35 cellular contexts compared by ENCODE assay signal in the genomic region with DNA sequence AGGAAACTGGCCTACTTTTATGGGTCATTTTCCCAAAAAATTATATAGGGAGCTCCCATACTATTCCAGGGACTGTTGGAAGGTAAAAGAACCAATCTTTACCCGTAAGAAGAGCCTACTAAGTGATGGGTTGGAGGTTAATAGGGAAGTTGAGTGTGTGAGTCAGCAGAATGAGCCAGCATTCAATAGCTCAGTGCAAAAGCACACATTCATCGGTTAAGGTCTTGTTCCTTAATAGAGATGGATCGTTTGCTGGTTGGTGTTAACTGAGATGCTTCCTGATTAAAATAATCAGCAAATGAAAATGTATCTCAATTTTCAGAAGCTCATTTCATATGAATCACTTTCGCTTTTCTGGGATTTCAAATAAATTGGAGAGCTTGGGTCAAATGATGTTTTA.
DNase-seq lines count a peak whose midpoint lies in the region; ATAC-seq, FAIRE-seq and TF ChIP-seq lines count a peak whose summit lies in the region.
"Had no signal": no experiment of that assay in that cellular context is flagged by ENCODE, and none has a peak within 500 bp of the region (broad histone marks: within the 10 kb centered on the region; RNA-seq: fewer than 3 reads in every experiment).

No MANE protein-coding gene starts in this region.

- peaks cover 0 to 4% of the 10 kb centered on the region in 2 donors for H3K4me1 ChIP-seq in naive thymus-derived CD4-positive, alpha-beta T cell (ENCODE audit: control insufficient read depth in 2 of 2, insufficient read depth in 2 of 2, low read length in 2 of 2)
- H3K4me1 ChIP-seq: ascending aorta, pancreas, thyroid gland had no signal

- H3K9me3 ChIP-seq in naive thymus-derived CD4-positive, alpha-beta T cell (ENCODE audit: control insufficient read depth in 2 of 3, low read length in 3 of 3): no peaks in the 10 kb centered on the region
- H3K9me3 ChIP-seq: ascending aorta, MG63, pancreas, thyroid gland had no signal

- intact Hi-C loops in naive thymus-derived CD4-positive, alpha-beta T cell (cut with micrococcal nuclease): no loop called here

- TF ChIP-seq CTCF in D721Med (IDR thresholded peaks at IDR 0.05; ENCODE audit: insufficient read depth, missing control alignments): no peak

- H3K4me1 Mint-ChIP-seq in naive thymus-derived CD4-positive, alpha-beta T cell: peaks cover 23 to 65% (median 44%) of the 10 kb centered on the region in 7 donors
- H3K4me1 Mint-ChIP-seq: B cell, neural crest cell had no signal

- peaks cover 0 to 21% (median 3%) of the 10 kb centered on the region in 5 donors for H3K36me3 Mint-ChIP-seq in naive thymus-derived CD4-positive, alpha-beta T cell

- ATAC-seq in naive thymus-derived CD4-positive, alpha-beta T cell: peak; percentile 79
- ATAC-seq: left cardiac atrium, pancreas, T-helper 17 cell had no signal

- H3K27me3 ChIP-seq in naive thymus-derived CD4-positive, alpha-beta T cell (ENCODE audit: control insufficient read depth in 2 of 2, insufficient read depth in 2 of 2, low read length in 2 of 2): no peaks in the 10 kb centered on the region
- H3K27me3 ChIP-seq: ascending aorta, MG63, pancreas, thyroid gland had no signal

- no peaks in the 10 kb centered on the region for H3K27me3 Mint-ChIP-seq in naive thymus-derived CD4-positive, alpha-beta T cell
- H3K27me3 Mint-ChIP-seq: activated naive CD8-positive, alpha-beta T cell treated with anti-CD3 and anti-CD28 coated beads, Interleukin-2, amount 10 ng/mL, durations not matched to agents 7 days and 5 days; B cell; T-helper 17 cell had no signal

- no peaks in the 10 kb centered on the region for H3K9me3 Mint-ChIP-seq in naive thymus-derived CD4-positive, alpha-beta T cell
- H3K9me3 Mint-ChIP-seq: activated naive CD8-positive, alpha-beta T cell treated with anti-CD3 and anti-CD28 coated beads, Interleukin-2, amount 10 ng/mL, durations not matched to agents 7 days and 5 days; neural crest cell had no signal

- no peak overlapping the region for H3K27ac ChIP-seq in naive thymus-derived CD4-positive, alpha-beta T cell (ENCODE audit: low read depth, low read length)
- H3K27ac ChIP-seq: ascending aorta, pancreas, SK-N-MC, thyroid gland, VCaP had no signal

- no peak overlapping the region for H3K4me3 ChIP-seq in naive thymus-derived CD4-positive, alpha-beta T cell (ENCODE audit: low read length)
- H3K4me3 ChIP-seq: ascending aorta, MG63, pancreas, SK-N-MC, thyroid gland had no signal

- CTCF ChIA-PET in naive thymus-derived CD4-positive, alpha-beta T cell (lab: Charles Lee): interaction anchor here (1.5 kb wide), 1 partner anchor 214 kb away, joined by 3 read pairs; no protein-coding TSS in a partner anchor

- H3K4me3 Mint-ChIP-seq in naive thymus-derived CD4-positive, alpha-beta T cell: no peak overlapping the region
- H3K4me3 Mint-ChIP-seq: activated naive CD8-positive, alpha-beta T cell treated with anti-CD3 and anti-CD28 coated beads, Interleukin-2, amount 10 ng/mL, durations not matched to agents 7 days and 5 days; B cell; neural crest cell; T-helper 17 cell had no signal

- POLR2A ChIA-PET in naive thymus-derived CD4-positive, alpha-beta T cell (lab: Charles Lee): interaction anchor here (1.0 kb wide), 1 partner anchor 121 kb away, joined by 3 read pairs; no protein-coding TSS in a partner anchor

- no peak for FAIRE-seq in D721Med (lab: Jason Lieb, UNC)
- FAIRE-seq: GM12891, H54, HTR-8/SVneo, pancreas had no signal

- H3K27ac Mint-ChIP-seq in naive thymus-derived CD4-positive, alpha-beta T cell: peak overlapping the region in 1 of 9 donors; percentile 17
- H3K27ac Mint-ChIP-seq: activated naive CD8-positive, alpha-beta T cell treated with anti-CD3 and anti-CD28 coated beads, Interleukin-2, amount 10 ng/mL, durations not matched to agents 7 days and 5 days; B cell; T-helper 17 cell had no signal

- peaks cover 0 to 8% (median 0%) of the 10 kb centered on the region in 3 experiments for H3K36me3 ChIP-seq in naive thymus-derived CD4-positive, alpha-beta T cell (ENCODE audit: control insufficient read depth in 2 of 3, insufficient read depth in 3 of 3, low read length in 3 of 3)
- H3K36me3 ChIP-seq: ascending aorta, MG63, pancreas, thyroid gland had no signal

- peak; percentile 55 for DNase-seq in GF-D8 (lab: John Stamatoyannopoulos, UW)
- peak; percentile 87 for DNase-seq in MV-4-11 (lab: John Stamatoyannopoulos, UW)
- peak; percentile 89 for DNase-seq in SKM-1 treated with dmso at 0.1 percent for 144 hours (lab: John Stamatoyannopoulos, UW; ENCODE audit: unreplicated experiment)
- no peak for DNase-seq in naive thymus-derived CD4-positive, alpha-beta T cell
- DNase-seq in NCI-H2196 treated with DMSO at 0.1 percent for 48 hours (lab: John Stamatoyannopoulos, UW; ENCODE audit: unreplicated experiment): no peak
- no peak for DNase-seq in NCI-H748 (lab: John Stamatoyannopoulos, UW; ENCODE audit: unreplicated experiment)
- DNase-seq in stimulated activated CD4-positive, alpha-beta T cell treated with anti-CD3 and anti-CD28 coated beads, Interleukin-2, amount 100 ng/mL, for 24 hours: no peak
- no peak for DNase-seq in D721Med (ENCODE audit: insufficient read length, low spot score)
- DNase-seq: activated CD4-positive, alpha-beta T cell treated with anti-CD3 and anti-CD28 coated beads for 4 hours; activated gamma-delta T cell; activated naive CD8-positive, alpha-beta T cell treated with anti-CD3 and anti-CD28 coated beads, Interleukin-2, amount 10 ng/mL, durations not matched to agents 7 days and 5 days; activated T-cell treated with anti-CD3 and anti-CD28 coated beads, Interleukin-2, amount 50 U/mL, for 1 hour; DMS153; effector CD8-positive, alpha-beta T cell; hypothalamus; KG1; left cardiac atrium; MG63; NCI-H1436; NCI-H2081 treated with DMSO at 0.1 percent for 48 hours; NCI-H345; NCI-H82; OCI-M1; pancreas; stimulated activated CD4-positive, alpha-beta T cell treated with anti-CD3 and anti-CD28 coated beads, Interleukin-2, amount 100 ng/mL, for 48 hours; T-helper 17 cell; thyroid gland had no signal

Comparison
In these comparisons a context has a peak if more than half of its experiments do, and no peak if none do; other contexts are left out.
1. DNase-seq: peak in GF-D8 (single experiment), MV-4-11 (single experiment) and SKM-1 treated with dmso at 0.1 percent for 144 hours (single experiment); none in naive thymus-derived CD4-positive, alpha-beta T cell (0 of 9), NCI-H2196 treated with DMSO at 0.1 percent for 48 hours (single experiment), NCI-H748 (single experiment), stimulated activated CD4-positive, alpha-beta T cell treated with anti-CD3 and anti-CD28 coated beads, Interleukin-2, amount 100 ng/mL, for 24 hours (0 of 2) and D721Med (single experiment).